1 cellular context compared by ENCODE assay signal in the genomic region with DNA sequence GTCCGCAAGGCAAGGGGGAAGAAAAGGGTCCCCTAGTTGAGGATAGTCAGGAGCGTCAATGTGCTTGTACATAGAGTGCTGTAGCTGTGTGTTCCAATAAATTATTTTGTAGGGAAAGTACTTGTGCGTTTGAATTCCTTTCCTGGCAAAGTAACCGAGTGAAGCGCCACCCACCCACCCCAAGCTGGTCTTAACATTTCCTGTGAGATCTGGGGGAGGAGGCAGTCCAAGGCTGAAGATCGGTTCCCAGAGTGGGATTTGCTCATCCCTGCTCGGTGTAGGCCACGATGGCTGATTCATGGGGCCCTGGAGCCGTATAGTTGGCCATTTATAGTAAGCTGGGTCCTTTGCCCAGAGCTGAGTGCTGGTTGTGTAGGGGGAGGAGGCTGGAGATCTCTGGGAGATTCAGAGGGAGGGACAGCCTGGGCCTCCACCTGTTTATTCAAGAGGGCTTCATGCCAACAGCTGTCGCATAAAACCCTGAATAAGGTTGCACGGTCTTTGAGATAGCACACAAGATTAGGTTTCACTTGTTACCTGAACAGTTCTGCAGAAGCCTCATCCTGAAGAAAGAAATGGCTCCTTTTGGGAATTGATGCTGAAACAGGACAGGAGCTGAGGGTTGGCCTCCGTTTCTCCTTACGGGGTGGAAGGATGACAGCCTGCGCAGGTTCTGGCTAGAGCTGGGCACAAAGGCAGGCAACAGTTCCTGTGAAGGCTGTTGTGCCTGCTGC.
TF ChIP-seq lines count a peak whose summit lies in the region.

No MANE protein-coding gene starts in this region.

TF ChIP-seq in K562, 482 proteins besides CTCF, POLR2A, EP300 and RAD21 (continues in another document):
- peak; percentile 35; the same call in 1 of the 2 replicates for TF ChIP-seq KAT7 (CRISPR knock-in tag; IDR thresholded peaks at IDR 0.05; ENCODE audit: borderline replicate concordance)
- no peak for TF ChIP-seq SNRNP70 (optimal IDR thresholded peaks at IDR 0.05; ENCODE audit: low read depth, low read length)
- TF ChIP-seq, protein P1, sequence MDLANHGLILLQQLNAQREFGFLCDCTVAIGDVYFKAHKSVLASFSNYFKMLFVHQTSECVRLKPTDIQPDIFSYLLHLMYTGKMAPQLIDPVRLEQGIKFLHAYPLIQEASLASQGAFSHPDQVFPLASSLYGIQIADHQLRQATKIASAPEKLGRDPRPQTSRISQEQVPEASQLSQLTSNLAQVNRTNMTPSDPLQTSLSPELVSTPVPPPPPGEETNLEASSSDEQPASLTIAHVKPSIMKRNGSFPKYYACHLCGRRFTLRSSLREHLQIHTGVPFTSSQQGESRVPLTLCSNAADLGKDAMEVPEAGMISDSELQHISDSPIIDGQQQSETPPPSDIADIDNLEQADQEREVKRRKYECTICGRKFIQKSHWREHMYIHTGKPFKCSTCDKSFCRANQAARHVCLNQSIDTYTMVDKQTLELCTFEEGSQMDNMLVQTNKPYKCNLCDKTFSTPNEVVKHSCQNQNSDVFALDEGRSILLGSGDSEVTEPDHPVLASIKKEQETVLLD (IDR thresholded peaks at IDR 0.05) = no peak
- TF ChIP-seq FOXJ3 (CRISPR knock-in tag; IDR thresholded peaks at IDR 0.05) = no peak
- TF ChIP-seq, protein P2, sequence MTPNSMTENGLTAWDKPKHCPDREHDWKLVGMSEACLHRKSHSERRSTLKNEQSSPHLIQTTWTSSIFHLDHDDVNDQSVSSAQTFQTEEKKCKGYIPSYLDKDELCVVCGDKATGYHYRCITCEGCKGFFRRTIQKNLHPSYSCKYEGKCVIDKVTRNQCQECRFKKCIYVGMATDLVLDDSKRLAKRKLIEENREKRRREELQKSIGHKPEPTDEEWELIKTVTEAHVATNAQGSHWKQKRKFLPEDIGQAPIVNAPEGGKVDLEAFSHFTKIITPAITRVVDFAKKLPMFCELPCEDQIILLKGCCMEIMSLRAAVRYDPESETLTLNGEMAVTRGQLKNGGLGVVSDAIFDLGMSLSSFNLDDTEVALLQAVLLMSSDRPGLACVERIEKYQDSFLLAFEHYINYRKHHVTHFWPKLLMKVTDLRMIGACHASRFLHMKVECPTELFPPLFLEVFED (CRISPR knock-in tag; conservative IDR thresholded peaks at IDR 0.05) = peak; percentile 94
- no peak for TF ChIP-seq HNRNPK (IDR thresholded peaks at IDR 0.05; ENCODE audit: low read depth, low read length, poor library complexity, severe bottlenecking)
- TF ChIP-seq ILK (tag; IDR thresholded peaks at IDR 0.05; ENCODE audit: borderline replicate concordance, low read depth) = no peak
- TF ChIP-seq KDM1A (IDR thresholded peaks at IDR 0.05) = no peak
- no peak for TF ChIP-seq RHOXF2B (CRISPR knock-in tag; conservative IDR thresholded peaks at IDR 0.05)
- no peak for TF ChIP-seq ZNF695 (CRISPR knock-in tag; IDR thresholded peaks at IDR 0.05)
- TF ChIP-seq POLR3G (IDR thresholded peaks at IDR 0.05; ENCODE audit: extremely low read depth, insufficient read length, insufficient replicate concordance) = no peak
- no peak for TF ChIP-seq RBM25 (IDR thresholded peaks at IDR 0.05; ENCODE audit: low read depth, low read length, severe bottlenecking)
- TF ChIP-seq, protein P3, sequence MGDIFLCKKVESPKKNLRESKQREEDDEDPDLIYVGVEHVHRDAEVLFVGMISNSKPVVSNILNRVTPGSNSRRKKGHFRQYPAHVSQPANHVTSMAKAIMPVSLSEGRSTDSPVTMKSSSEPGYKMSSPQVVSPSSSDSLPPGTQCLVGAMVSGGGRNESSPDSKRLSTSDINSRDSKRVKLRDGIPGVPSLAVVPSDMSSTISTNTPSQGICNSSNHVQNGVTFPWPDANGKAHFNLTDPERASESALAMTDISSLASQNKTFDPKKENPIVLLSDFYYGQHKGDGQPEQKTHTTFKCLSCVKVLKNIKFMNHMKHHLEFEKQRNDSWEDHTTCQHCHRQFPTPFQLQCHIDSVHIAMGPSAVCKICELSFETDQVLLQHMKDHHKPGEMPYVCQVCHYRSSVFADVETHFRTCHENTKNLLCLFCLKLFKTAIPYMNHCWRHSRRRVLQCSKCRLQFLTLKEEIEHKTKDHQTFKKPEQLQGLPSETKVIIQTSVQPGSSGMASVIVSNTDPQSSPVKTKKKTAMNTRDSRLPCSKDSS (IDR thresholded peaks at IDR 0.05; ENCODE audit: low read depth, partially characterized antibody) = no peak
- TF ChIP-seq NRF1 (conservative IDR thresholded peaks at IDR 0.05 in 1 of 2, IDR thresholded peaks at IDR 0.05 in 1 of 2) = peak; percentile 49 to 62
- TF ChIP-seq SP2 (IDR thresholded peaks at IDR 0.05; ENCODE audit: extremely low read depth, low read depth, low read length, poor library complexity, severe bottlenecking) = no peak
- TF ChIP-seq ZSCAN29 (IDR thresholded peaks at IDR 0.05) = no peak
- TF ChIP-seq ZNF408 (CRISPR knock-in tag; IDR thresholded peaks at IDR 0.05; ENCODE audit: low read depth) = no peak
- TF ChIP-seq ZNF12 (CRISPR knock-in tag; IDR thresholded peaks at IDR 0.05) = no peak
- no peak for TF ChIP-seq NR1H2 (CRISPR knock-in tag; IDR thresholded peaks at IDR 0.05)
- no peak for TF ChIP-seq SPI1 (IDR thresholded peaks at IDR 0.05; ENCODE audit: borderline replicate concordance, low read depth, low read length)
- TF ChIP-seq, protein P4, sequence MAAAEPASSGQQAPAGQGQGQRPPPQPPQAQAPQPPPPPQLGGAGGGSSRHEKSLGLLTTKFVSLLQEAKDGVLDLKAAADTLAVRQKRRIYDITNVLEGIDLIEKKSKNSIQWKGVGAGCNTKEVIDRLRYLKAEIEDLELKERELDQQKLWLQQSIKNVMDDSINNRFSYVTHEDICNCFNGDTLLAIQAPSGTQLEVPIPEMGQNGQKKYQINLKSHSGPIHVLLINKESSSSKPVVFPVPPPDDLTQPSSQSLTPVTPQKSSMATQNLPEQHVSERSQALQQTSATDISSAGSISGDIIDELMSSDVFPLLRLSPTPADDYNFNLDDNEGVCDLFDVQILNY (CRISPR knock-in tag; IDR thresholded peaks at IDR 0.05) = no peak
- TF ChIP-seq, protein P5, sequence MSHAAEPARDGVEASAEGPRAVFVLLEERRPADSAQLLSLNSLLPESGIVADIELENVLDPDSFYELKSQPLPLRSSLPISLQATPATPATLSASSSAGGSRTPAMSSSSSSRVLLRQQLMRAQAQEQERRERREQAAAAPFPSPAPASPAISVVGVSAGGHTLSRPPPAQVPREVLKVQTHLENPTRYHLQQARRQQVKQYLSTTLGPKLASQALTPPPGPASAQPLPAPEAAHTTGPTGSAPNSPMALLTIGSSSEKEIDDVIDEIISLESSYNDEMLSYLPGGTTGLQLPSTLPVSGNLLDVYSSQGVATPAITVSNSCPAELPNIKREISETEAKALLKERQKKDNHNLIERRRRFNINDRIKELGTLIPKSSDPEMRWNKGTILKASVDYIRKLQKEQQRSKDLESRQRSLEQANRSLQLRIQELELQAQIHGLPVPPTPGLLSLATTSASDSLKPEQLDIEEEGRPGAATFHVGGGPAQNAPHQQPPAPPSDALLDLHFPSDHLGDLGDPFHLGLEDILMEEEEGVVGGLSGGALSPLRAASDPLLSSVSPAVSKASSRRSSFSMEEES (CRISPR knock-in tag; IDR thresholded peaks at IDR 0.05) = no peak
- TF ChIP-seq BACH1 (tag; IDR thresholded peaks at IDR 0.05) = no peak
- no peak for TF ChIP-seq NCOA2 (IDR thresholded peaks at IDR 0.05; ENCODE audit: partially characterized antibody in 2 of 2)
- no peak for TF ChIP-seq NFE2 (IDR thresholded peaks at IDR 0.05; ENCODE audit: low read depth)
- no peak for TF ChIP-seq RBBP5 (IDR thresholded peaks at IDR 0.05; ENCODE audit: borderline replicate concordance, insufficient read depth, low read length, poor library complexity, severe bottlenecking)
- no peak for TF ChIP-seq TBL1XR1 (IDR thresholded peaks at IDR 0.05; ENCODE audit: low read length in 2 of 2)
- TF ChIP-seq KDM2B (CRISPR knock-in tag; IDR thresholded peaks at IDR 0.05) = no peak
- no peak for TF ChIP-seq MCM7 (IDR thresholded peaks at IDR 0.05)
- TF ChIP-seq, protein P6, sequence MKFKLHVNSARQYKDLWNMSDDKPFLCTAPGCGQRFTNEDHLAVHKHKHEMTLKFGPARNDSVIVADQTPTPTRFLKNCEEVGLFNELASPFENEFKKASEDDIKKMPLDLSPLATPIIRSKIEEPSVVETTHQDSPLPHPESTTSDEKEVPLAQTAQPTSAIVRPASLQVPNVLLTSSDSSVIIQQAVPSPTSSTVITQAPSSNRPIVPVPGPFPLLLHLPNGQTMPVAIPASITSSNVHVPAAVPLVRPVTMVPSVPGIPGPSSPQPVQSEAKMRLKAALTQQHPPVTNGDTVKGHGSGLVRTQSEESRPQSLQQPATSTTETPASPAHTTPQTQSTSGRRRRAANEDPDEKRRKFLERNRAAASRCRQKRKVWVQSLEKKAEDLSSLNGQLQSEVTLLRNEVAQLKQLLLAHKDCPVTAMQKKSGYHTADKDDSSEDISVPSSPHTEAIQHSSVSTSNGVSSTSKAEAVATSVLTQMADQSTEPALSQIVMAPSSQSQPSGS (CRISPR knock-in tag; IDR thresholded peaks at IDR 0.05) = no peak
- peak; percentile 67; the same call in 1 of the 2 replicates for TF ChIP-seq ZFP1 (CRISPR knock-in tag; IDR thresholded peaks at IDR 0.05)
- TF ChIP-seq, protein P7, sequence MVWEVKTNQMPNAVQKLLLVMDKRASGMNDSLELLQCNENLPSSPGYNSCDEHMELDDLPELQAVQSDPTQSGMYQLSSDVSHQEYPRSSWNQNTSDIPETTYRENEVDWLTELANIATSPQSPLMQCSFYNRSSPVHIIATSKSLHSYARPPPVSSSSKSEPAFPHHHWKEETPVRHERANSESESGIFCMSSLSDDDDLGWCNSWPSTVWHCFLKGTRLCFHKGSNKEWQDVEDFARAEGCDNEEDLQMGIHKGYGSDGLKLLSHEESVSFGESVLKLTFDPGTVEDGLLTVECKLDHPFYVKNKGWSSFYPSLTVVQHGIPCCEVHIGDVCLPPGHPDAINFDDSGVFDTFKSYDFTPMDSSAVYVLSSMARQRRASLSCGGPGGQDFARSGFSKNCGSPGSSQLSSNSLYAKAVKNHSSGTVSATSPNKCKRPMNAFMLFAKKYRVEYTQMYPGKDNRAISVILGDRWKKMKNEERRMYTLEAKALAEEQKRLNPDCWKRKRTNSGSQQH (CRISPR knock-in tag; IDR thresholded peaks at IDR 0.05) = peak; percentile 94
- no peak for TF ChIP-seq MIER1 (IDR thresholded peaks at IDR 0.05; ENCODE audit: low read depth)
- TF ChIP-seq POLR2B (IDR thresholded peaks at IDR 0.05; ENCODE audit: low read depth, partially characterized antibody) = peak; percentile 81
- no peak for TF ChIP-seq POU5F1 (IDR thresholded peaks at IDR 0.05; ENCODE audit: borderline replicate concordance, low read depth, low read length, partially characterized antibody)
- TF ChIP-seq ELF2 (CRISPR knock-in tag; IDR thresholded peaks at IDR 0.05) = peak; percentile 57; the same call in 1 of the 2 replicates
- 0 out of 2 replicates have a peak, but pooled peaks have one; percentile 29 for TF ChIP-seq MED1 (CRISPR knock-in tag; IDR thresholded peaks at IDR 0.05; ENCODE audit: borderline replicate concordance)
- TF ChIP-seq CBX8 (IDR thresholded peaks at IDR 0.05; ENCODE audit: borderline replicate concordance, extremely low read depth, low read depth, low read length, poor library complexity, severe bottlenecking) = no peak
- TF ChIP-seq, protein P8, sequence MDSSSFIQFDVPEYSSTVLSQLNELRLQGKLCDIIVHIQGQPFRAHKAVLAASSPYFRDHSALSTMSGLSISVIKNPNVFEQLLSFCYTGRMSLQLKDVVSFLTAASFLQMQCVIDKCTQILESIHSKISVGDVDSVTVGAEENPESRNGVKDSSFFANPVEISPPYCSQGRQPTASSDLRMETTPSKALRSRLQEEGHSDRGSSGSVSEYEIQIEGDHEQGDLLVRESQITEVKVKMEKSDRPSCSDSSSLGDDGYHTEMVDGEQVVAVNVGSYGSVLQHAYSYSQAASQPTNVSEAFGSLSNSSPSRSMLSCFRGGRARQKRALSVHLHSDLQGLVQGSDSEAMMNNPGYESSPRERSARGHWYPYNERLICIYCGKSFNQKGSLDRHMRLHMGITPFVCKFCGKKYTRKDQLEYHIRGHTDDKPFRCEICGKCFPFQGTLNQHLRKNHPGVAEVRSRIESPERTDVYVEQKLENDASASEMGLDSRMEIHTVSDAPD (CRISPR knock-in tag; IDR thresholded peaks at IDR 0.05) = no peak
- no peak for TF ChIP-seq LEF1 (IDR thresholded peaks at IDR 0.05)
- TF ChIP-seq, protein P9, sequence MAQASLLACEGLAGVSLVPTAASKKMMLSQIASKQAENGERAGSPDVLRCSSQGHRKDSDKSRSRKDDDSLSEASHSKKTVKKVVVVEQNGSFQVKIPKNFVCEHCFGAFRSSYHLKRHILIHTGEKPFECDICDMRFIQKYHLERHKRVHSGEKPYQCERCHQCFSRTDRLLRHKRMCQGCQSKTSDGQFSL (CRISPR knock-in tag; IDR thresholded peaks at IDR 0.05) = no peak
- TF ChIP-seq, protein P9 (tag; IDR thresholded peaks at IDR 0.05) = no peak
- TF ChIP-seq KDM5B (IDR thresholded peaks at IDR 0.05; ENCODE audit: insufficient replicate concordance, low read depth, low read length) = peak; percentile 80
- no peak for TF ChIP-seq EP400 (IDR thresholded peaks at IDR 0.05)
- TF ChIP-seq, protein P10, sequence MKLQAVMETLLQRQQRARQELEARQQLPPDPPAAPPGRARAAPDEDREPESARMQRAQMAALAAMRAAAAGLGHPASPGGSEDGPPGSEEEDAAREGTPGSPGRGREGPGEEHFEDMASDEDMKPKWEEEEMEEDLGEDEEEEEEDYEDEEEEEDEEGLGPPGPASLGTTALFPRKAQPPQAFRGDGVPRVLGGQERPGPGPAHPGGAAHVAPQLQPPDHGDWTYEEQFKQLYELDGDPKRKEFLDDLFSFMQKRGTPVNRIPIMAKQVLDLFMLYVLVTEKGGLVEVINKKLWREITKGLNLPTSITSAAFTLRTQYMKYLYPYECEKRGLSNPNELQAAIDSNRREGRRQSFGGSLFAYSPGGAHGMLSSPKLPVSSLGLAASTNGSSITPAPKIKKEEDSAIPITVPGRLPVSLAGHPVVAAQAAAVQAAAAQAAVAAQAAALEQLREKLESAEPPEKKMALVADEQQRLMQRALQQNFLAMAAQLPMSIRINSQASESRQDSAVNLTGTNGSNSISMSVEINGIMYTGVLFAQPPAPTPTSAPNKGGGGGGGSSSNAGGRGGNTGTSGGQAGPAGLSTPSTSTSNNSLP (IDR thresholded peaks at IDR 0.05; ENCODE audit: borderline replicate concordance, low read depth, low read length) = no peak
- no peak for TF ChIP-seq TRIM28 (IDR thresholded peaks at IDR 0.05)
- TF ChIP-seq HSF4 (CRISPR knock-in tag; IDR thresholded peaks at IDR 0.05; ENCODE audit: borderline replicate concordance) = no peak
- no peak for TF ChIP-seq SMARCA5 (IDR thresholded peaks at IDR 0.05)
- no peak for TF ChIP-seq KHSRP (IDR thresholded peaks at IDR 0.05)
- no peak for TF ChIP-seq GABPB2 (CRISPR knock-in tag; conservative IDR thresholded peaks at IDR 0.05)
- TF ChIP-seq RAD51 (IDR thresholded peaks at IDR 0.05; ENCODE audit: borderline replicate concordance, low read depth) = no peak
